In genomic region chr1:161227196-161227871, GRCh38 we compare ENCODE assay signal across 1 cellular context.
A peak's percentile ranks its signal among the peaks of the same experiment; 100 is the strongest.
TF ChIP-seq lines count a peak whose summit lies in the region.

No MANE protein-coding gene starts in this region.

TF ChIP-seq in HepG2, 621 proteins besides CTCF, POLR2A, EP300 and RAD21 (continued from another document):
- TF ChIP-seq, protein P1, sequence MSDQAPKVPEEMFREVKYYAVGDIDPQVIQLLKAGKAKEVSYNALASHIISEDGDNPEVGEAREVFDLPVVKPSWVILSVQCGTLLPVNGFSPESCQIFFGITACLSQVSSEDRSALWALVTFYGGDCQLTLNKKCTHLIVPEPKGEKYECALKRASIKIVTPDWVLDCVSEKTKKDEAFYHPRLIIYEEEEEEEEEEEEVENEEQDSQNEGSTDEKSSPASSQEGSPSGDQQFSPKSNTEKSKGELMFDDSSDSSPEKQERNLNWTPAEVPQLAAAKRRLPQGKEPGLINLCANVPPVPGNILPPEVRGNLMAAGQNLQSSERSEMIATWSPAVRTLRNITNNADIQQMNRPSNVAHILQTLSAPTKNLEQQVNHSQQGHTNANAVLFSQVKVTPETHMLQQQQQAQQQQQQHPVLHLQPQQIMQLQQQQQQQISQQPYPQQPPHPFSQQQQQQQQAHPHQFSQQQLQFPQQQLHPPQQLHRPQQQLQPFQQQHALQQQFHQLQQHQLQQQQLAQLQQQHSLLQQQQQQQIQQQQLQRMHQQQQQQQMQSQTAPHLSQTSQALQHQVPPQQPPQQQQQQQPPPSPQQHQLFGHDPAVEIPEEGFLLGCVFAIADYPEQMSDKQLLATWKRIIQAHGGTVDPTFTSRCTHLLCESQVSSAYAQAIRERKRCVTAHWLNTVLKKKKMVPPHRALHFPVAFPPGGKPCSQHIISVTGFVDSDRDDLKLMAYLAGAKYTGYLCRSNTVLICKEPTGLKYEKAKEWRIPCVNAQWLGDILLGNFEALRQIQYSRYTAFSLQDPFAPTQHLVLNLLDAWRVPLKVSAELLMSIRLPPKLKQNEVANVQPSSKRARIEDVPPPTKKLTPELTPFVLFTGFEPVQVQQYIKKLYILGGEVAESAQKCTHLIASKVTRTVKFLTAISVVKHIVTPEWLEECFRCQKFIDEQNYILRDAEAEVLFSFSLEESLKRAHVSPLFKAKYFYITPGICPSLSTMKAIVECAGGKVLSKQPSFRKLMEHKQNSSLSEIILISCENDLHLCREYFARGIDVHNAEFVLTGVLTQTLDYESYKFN (CRISPR knock-in tag; conservative IDR thresholded peaks at IDR 0.05), result 0 out of 2 replicates have a peak, but pooled peaks have one; percentile 4
- TF ChIP-seq ZNF850 (CRISPR knock-in tag; conservative IDR thresholded peaks at IDR 0.05), result 0 out of 2 replicates have a peak, but pooled peaks have one; percentile 54
- TF ChIP-seq HOXA3 (CRISPR knock-in tag; IDR thresholded peaks at IDR 0.05), result peak; percentile 43; the same call in 1 of the 2 replicates
- 0 out of 2 replicates have a peak, but pooled peaks have one; percentile 32 for TF ChIP-seq ZNF143 (CRISPR knock-in tag; IDR thresholded peaks at IDR 0.05)
- TF ChIP-seq STAG1 (CRISPR knock-in tag; IDR thresholded peaks at IDR 0.05), result peak; percentile 80
- peak; percentile 70; the same call in 1 of the 2 replicates for TF ChIP-seq ZNF605 (CRISPR knock-in tag; IDR thresholded peaks at IDR 0.05)
- TF ChIP-seq, protein P2, sequence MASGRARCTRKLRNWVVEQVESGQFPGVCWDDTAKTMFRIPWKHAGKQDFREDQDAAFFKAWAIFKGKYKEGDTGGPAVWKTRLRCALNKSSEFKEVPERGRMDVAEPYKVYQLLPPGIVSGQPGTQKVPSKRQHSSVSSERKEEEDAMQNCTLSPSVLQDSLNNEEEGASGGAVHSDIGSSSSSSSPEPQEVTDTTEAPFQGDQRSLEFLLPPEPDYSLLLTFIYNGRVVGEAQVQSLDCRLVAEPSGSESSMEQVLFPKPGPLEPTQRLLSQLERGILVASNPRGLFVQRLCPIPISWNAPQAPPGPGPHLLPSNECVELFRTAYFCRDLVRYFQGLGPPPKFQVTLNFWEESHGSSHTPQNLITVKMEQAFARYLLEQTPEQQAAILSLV (CRISPR knock-in tag; IDR thresholded peaks at IDR 0.05; ENCODE audit: borderline replicate concordance), result 0 out of 2 replicates have a peak, but pooled peaks have one; percentile 14
- peak; percentile 60 for TF ChIP-seq MED1 (CRISPR knock-in tag; IDR thresholded peaks at IDR 0.05)
- no peak; the same call in 1 of the 2 replicates for TF ChIP-seq RXRB (CRISPR knock-in tag; IDR thresholded peaks at IDR 0.05; ENCODE audit: borderline replicate concordance)
- TF ChIP-seq TGIF2 (CRISPR knock-in tag; IDR thresholded peaks at IDR 0.05), result peak; percentile 63; the same call in 1 of the 2 replicates
- peak; percentile 70; the same call in 1 of the 2 replicates for TF ChIP-seq ZNF646 (CRISPR knock-in tag; IDR thresholded peaks at IDR 0.05)
- TF ChIP-seq ZNF263 (CRISPR knock-in tag; IDR thresholded peaks at IDR 0.05), result peak; percentile 48; the same call in 1 of the 2 replicates
- TF ChIP-seq ZNF331 (CRISPR knock-in tag; IDR thresholded peaks at IDR 0.05), result peak; percentile 61; the same call in 1 of the 2 replicates
- TF ChIP-seq MYC (CRISPR knock-in tag; IDR thresholded peaks at IDR 0.05; ENCODE audit: borderline replicate concordance), result peak; percentile 23; the same call in 1 of the 2 replicates
- no peak for TF ChIP-seq NONO (IDR thresholded peaks at IDR 0.05)
- peak; percentile 57; the same call in 1 of the 2 replicates for TF ChIP-seq NONO (CRISPR knock-in tag; conservative IDR thresholded peaks at IDR 0.05)
- TF ChIP-seq UBTF (CRISPR knock-in tag; IDR thresholded peaks at IDR 0.05), result 0 out of 2 replicates have a peak, but pooled peaks have one; percentile 11
- TF ChIP-seq FOXO4 (CRISPR knock-in tag; conservative IDR thresholded peaks at IDR 0.05), result 0 out of 2 replicates have a peak, but pooled peaks have one; percentile 5
- 0 out of 2 replicates have a peak, but pooled peaks have one; percentile 42 for TF ChIP-seq SIN3A (IDR thresholded peaks at IDR 0.05; ENCODE audit: borderline replicate concordance, low read depth, low read length)
- peak; percentile 17; the same call in 1 of the 2 replicates for TF ChIP-seq POLR2G (IDR thresholded peaks at IDR 0.05; ENCODE audit: low read depth, low read length)
